16 cellular contexts compared by ENCODE assay signal in genomic region chr6:105482956-105483355, GRCh38.
DNase-seq lines count a peak whose midpoint lies in the region; ATAC-seq and TF ChIP-seq lines count a peak whose summit lies in the region.
"Had no signal": no experiment of that assay in that cellular context is flagged by ENCODE, and none has a peak within 500 bp of the region (broad histone marks: within the 10 kb centered on the region; RNA-seq: fewer than 3 reads in every experiment).

No MANE protein-coding gene starts in this region.

- H3K36me3 ChIP-seq in CD4-positive, alpha-beta memory T cell (ENCODE audit: insufficient read depth, low read length) = no peaks in the 10 kb centered on the region
- H3K36me3 ChIP-seq in IMR-90 (ENCODE audit: control insufficient read depth, insufficient read depth, low read length) (no peaks in the 10 kb centered on the region), WERI-Rb-1 (no peaks in the 10 kb centered on the region), osteoblast (ENCODE audit: insufficient read depth, low read length) (no peaks in the 10 kb centered on the region)

- peak overlapping the region; percentile 30 for H3K4ac ChIP-seq in IMR-90 (ENCODE audit: low read depth, low read length)

- H3K27me3 ChIP-seq in CD4-positive, alpha-beta memory T cell (ENCODE audit: insufficient read depth, low read length) = no peaks in the 10 kb centered on the region
- H3K27me3 ChIP-seq in IMR-90 (ENCODE audit: control insufficient read depth, insufficient read depth, low read length) (no peaks in the 10 kb centered on the region), WERI-Rb-1 (ENCODE audit: insufficient read depth, low read depth, severe bottlenecking) (no peaks in the 10 kb centered on the region), osteoblast (ENCODE audit: insufficient read depth, low read length) (no peaks in the 10 kb centered on the region)

- H2BK5ac ChIP-seq in IMR-90 (ENCODE audit: low read depth, low read length, poor library complexity, severe bottlenecking) = peak overlapping the region; percentile 17

- in situ Hi-C loops in IMR-90 (cut with MboI; ENCODE audit: low sequenced_read_pairs) = loop anchor here (5.0 to 10.0 kb wide), 3 partner anchors 599 to 822 kb away; no protein-coding TSS in a partner anchor

- TF ChIP-seq RAD21 in IMR-90 (IDR thresholded peaks at IDR 0.05; ENCODE audit: low read length) = no peak

- 0 out of 3 replicates have a peak overlapping the region, but pooled peaks have one; percentile 38 for H2BK15ac ChIP-seq in IMR-90 (ENCODE audit: low read depth, low read length)

- POLR2A ChIA-PET in CD4-positive, alpha-beta memory T cell (lab: Charles Lee; ENCODE audit: partially characterized antibody) = interaction anchor here (1.5 to 1.7 kb wide), 2 partner anchors 30 to 509 kb away, joined by 4 to 7 read pairs; no protein-coding TSS in a partner anchor
- POLR2A ChIA-PET in IMR-90 (lab: Charles Lee; ENCODE audit: unreplicated experiment) = no interaction called here

- H2BK20ac ChIP-seq in IMR-90 (ENCODE audit: low read depth, low read length) = peak overlapping the region; percentile 58

- H3K27ac Mint-ChIP-seq in CD4-positive, alpha-beta memory T cell = peak overlapping the region in 2 of 7 donors; percentile 14 to 75
- H3K27ac Mint-ChIP-seq: B cell had no signal

- intact Hi-C loops in CD4-positive, alpha-beta memory T cell (cut with micrococcal nuclease) = no loop called here
- intact Hi-C loops in IMR-90 (cut with micrococcal nuclease) = loop anchor here (1.0 to 10.0 kb wide), 5 partner anchors 51 to 962 kb away; no protein-coding TSS in a partner anchor

- H3K4me3 ChIP-seq in CD4-positive, alpha-beta memory T cell (ENCODE audit: low read length in 2 of 2) = no peak overlapping the region
- H3K4me3 ChIP-seq in IMR-90 (ENCODE audit: insufficient read depth, low read depth, low read length) (no peak overlapping the region), WERI-Rb-1 (ENCODE audit: low read depth, low read length) (peak overlapping the region; percentile 19), osteoblast (ENCODE audit: insufficient read depth, low read length) (no peak overlapping the region)

- H4K20me1 ChIP-seq in IMR-90 (ENCODE audit: insufficient read depth, low read length) = no peaks in the 10 kb centered on the region
- H4K20me1 ChIP-seq in osteoblast (ENCODE audit: insufficient read depth, low read length) = no peaks in the 10 kb centered on the region

- ATAC-seq in IMR-90 (ENCODE audit: low read depth) (no peak), HG03457 (IDR thresholded peaks at IDR 0.05; ENCODE audit: unreplicated experiment) (no peak), HG03175 (IDR thresholded peaks at IDR 0.05; ENCODE audit: unreplicated experiment) (no peak)

- BruUV-seq in IMR-90 (replicated peaks; lab: Mats Ljungman, UMichigan) = no TSS peak

- H3K18ac ChIP-seq in IMR-90 (ENCODE audit: low read depth, low read length) = peak overlapping the region; percentile 76; the same call in 1 of the 2 replicates

- H3K56ac ChIP-seq in IMR-90 (ENCODE audit: extremely low read depth, insufficient read depth, low read length) = no peak overlapping the region

- H3K9me1 ChIP-seq in IMR-90 (ENCODE audit: insufficient read depth, low read length) = no peaks in the 10 kb centered on the region; the same call in 1 of the 2 replicates

- H3K36me3 Mint-ChIP-seq in CD4-positive, alpha-beta memory T cell = no peaks in the 10 kb centered on the region

- peak overlapping the region; percentile 5; the same call in 1 of the 2 replicates for H3K4me2 ChIP-seq in IMR-90 (ENCODE audit: low read depth, low read length)
- peak overlapping the region; percentile 32 for H3K4me2 ChIP-seq in osteoblast (ENCODE audit: insufficient read depth, low read length)

- no peaks in the 10 kb centered on the region for H3K79me2 ChIP-seq in osteoblast (ENCODE audit: insufficient read depth, low read length)

- no peak overlapping the region for H3K9ac ChIP-seq in IMR-90 (ENCODE audit: low read depth, low read length)

- no peak overlapping the region for H2AK9ac ChIP-seq in IMR-90 (replicated peaks; ENCODE audit: low read depth, low read length, poor library complexity)

- CTCF ChIA-PET in CD4-positive, alpha-beta memory T cell (lab: Charles Lee; ENCODE audit: partially characterized antibody) = interaction anchor here (0.7 to 4.4 kb wide), 16 partner anchors 14 to 851 kb away, joined by 3 to 23 read pairs (median 4); partner anchors contain the start of gene PRDM1
- CTCF ChIA-PET in IMR-90 (lab: Yijun Ruan, JAX) = interaction anchor here (0.5 to 1.9 kb wide), 6 partner anchors 9 to 1956 kb away, joined by 3 to 10 read pairs (median 4); no protein-coding TSS in a partner anchor

- no peaks in the 10 kb centered on the region for H3K9me3 ChIP-seq in CD4-positive, alpha-beta memory T cell (ENCODE audit: control insufficient read depth in 1 of 2, low read length in 2 of 2)
- H3K9me3 ChIP-seq in IMR-90 (ENCODE audit: control insufficient read depth, insufficient read depth, low read length) = no peaks in the 10 kb centered on the region
- H3K9me3 ChIP-seq in WERI-Rb-1 (ENCODE audit: severe bottlenecking) = no peaks in the 10 kb centered on the region
- no peaks in the 10 kb centered on the region for H3K9me3 ChIP-seq in osteoblast (ENCODE audit: low read depth, low read length)

- peak overlapping the region in 1 of 2 experiments; percentile 44; a peak in 2 of 4 replicates for H4K8ac ChIP-seq in IMR-90 (ENCODE audit: low read depth in 2 of 2, low read length in 2 of 2)

- WGBS in IMR-90 (ENCODE audit: extremely low coverage in 2 of 2, insufficient read length in 1 of 2), 2 experiments = no CpG with 5 or more reads among the region's 3 CpGs

- peak overlapping the region; percentile 16 for H3K14ac ChIP-seq in IMR-90 (replicated peaks; ENCODE audit: low read depth, low read length)

- peak overlapping the region in 5 of 8 donors; percentile 23 to 43 (median 28) for H3K4me3 Mint-ChIP-seq in CD4-positive, alpha-beta memory T cell
- H3K4me3 Mint-ChIP-seq: B cell; nephron; T-helper 1 cell treated with Interleukin-12 subunit alpha and Interleukin-12 subunit beta and Interleukin-4 antibody, amounts not matched to agents 30 μg/mL and 1 μg/mL, for 36 hours had no signal

- H3K79me1 ChIP-seq in IMR-90 (ENCODE audit: low read depth in 1 of 2, low read length in 2 of 2) = no peaks in the 10 kb centered on the region

- H4K91ac ChIP-seq in IMR-90 (ENCODE audit: insufficient read depth, low read depth, low read length) = peak overlapping the region; percentile 33; the same call in 1 of the 2 replicates

- H3K23ac ChIP-seq in IMR-90 (ENCODE audit: low read depth, low read length) = peak overlapping the region; percentile 59; the same call in 1 of the 2 replicates

- no peak overlapping the region for H3K27ac ChIP-seq in CD4-positive, alpha-beta memory T cell (ENCODE audit: low read depth, low read length)
- H3K27ac ChIP-seq in IMR-90 (ENCODE audit: insufficient read depth, low read length) = no peak overlapping the region
- peak overlapping the region; percentile 75 for H3K27ac ChIP-seq in WERI-Rb-1
- peak overlapping the region; percentile 29 for H3K27ac ChIP-seq in osteoblast (ENCODE audit: low read depth, low read length)

- DNase-seq in CD4-positive, alpha-beta memory T cell = no peak
- DNase-seq in IMR-90 (no peak), WERI-Rb-1 (peak; percentile 54), osteoblast (ENCODE audit: insufficient read length, low spot score, missing footprints) (no peak), medulla oblongata (ENCODE audit: extremely low spot score) (no peak), GDM1 (lab: John Stamatoyannopoulos, UW) (no peak)
- DNase-seq: activated CD4-positive, CD25-positive, alpha-beta regulatory T cell; activated effector memory CD4-positive, alpha-beta T cell treated with anti-CD3 and anti-CD28 coated beads, Interleukin-2, amount 50 U/mL, for 16 hours; kidney glomerular epithelial cell; mesendoderm; NCI-H1436 treated with DMSO at 0.1 percent for 48 hours had no signal

- H2BK120ac ChIP-seq in IMR-90 (ENCODE audit: low read depth, low read length) = peak overlapping the region; percentile 54

- peaks cover 0 to 3% of the 10 kb centered on the region in 2 donors for H3K27me3 Mint-ChIP-seq in CD4-positive, alpha-beta memory T cell

- dilution Hi-C loops in IMR-90 (cut with HindIII; ENCODE audit: low sequenced_read_pairs, unreplicated experiment) = no loop called here

- H2AFZ ChIP-seq in IMR-90 (replicated peaks; ENCODE audit: low read length, poor library complexity) = no peak overlapping the region
- H2AFZ ChIP-seq in osteoblast (ENCODE audit: low read length) = no peak overlapping the region

- H3K4me1 Mint-ChIP-seq in CD4-positive, alpha-beta memory T cell = peaks cover 13 to 30% (median 18%) of the 10 kb centered on the region in 4 donors

- H3K9me3 Mint-ChIP-seq in CD4-positive, alpha-beta memory T cell = no peaks in the 10 kb centered on the region
- H3K9me3 Mint-ChIP-seq: nephron had no signal

- no peak overlapping the region for H2AK5ac ChIP-seq in IMR-90 (ENCODE audit: low read depth, low read length)

- H3K4me1 ChIP-seq in CD4-positive, alpha-beta memory T cell (ENCODE audit: insufficient read depth, low read length) = peaks cover 32% of the 10 kb centered on the region
- H3K4me1 ChIP-seq in IMR-90 (ENCODE audit: control insufficient read depth, insufficient read depth, low read length) (peaks cover 8% of the 10 kb centered on the region), osteoblast (ENCODE audit: insufficient read depth, low read length) (peaks cover 26% of the 10 kb centered on the region)

- no peak for TF ChIP-seq POLR2A in IMR-90 (IDR thresholded peaks at IDR 0.05; ENCODE audit: low read depth, low read length)

- no peak overlapping the region; the same call in 1 of the 2 replicates for H4K5ac ChIP-seq in IMR-90 (ENCODE audit: low read depth, low read length)

- no peak for TF ChIP-seq CTCF in IMR-90 (conservative IDR thresholded peaks at IDR 0.05; ENCODE audit: low read depth, low read length)
- TF ChIP-seq CTCF in WERI-Rb-1 (IDR thresholded peaks at IDR 0.05; ENCODE audit: low read depth, low read length) = no peak
- no peak for TF ChIP-seq CTCF in osteoblast (IDR thresholded peaks at IDR 0.05; ENCODE audit: extremely low read depth, low read depth, low read length)

TF ChIP-seq in IMR-90, 13 proteins besides CTCF, POLR2A, EP300 and RAD21:
- no peak for TF ChIP-seq CEBPB (IDR thresholded peaks at IDR 0.05; ENCODE audit: low read depth, low read length)
- no peak for TF ChIP-seq RFX5 (IDR thresholded peaks at IDR 0.05; ENCODE audit: low read depth, low read length)
- no peak for TF ChIP-seq SMC3 (IDR thresholded peaks at IDR 0.05; ENCODE audit: low read depth, low read length)
- TF ChIP-seq RCOR1 (IDR thresholded peaks at IDR 0.05; ENCODE audit: insufficient replicate concordance, low read length) = no peak
- no peak for TF ChIP-seq NFE2L2 (IDR thresholded peaks at IDR 0.05; ENCODE audit: low read depth, low read length)
- TF ChIP-seq MAFK (IDR thresholded peaks at IDR 0.05; ENCODE audit: low read depth, low read length) = no peak
- no peak for TF ChIP-seq FOS (IDR thresholded peaks at IDR 0.05; ENCODE audit: low read depth, low read length)

Comparison
In these comparisons a context has a peak if more than half of its experiments do, and no peak if none do; other contexts are left out.
1. H3K27ac ChIP-seq: peak in WERI-Rb-1 (single experiment) and osteoblast (single experiment); none in CD4-positive, alpha-beta memory T cell (single experiment) and IMR-90 (single experiment).